In genomic region chr10:49488056-49488455, GRCh38 we compare ENCODE assay signal across 19 cellular contexts. TPM values are rescaled to one million over a fixed set of nuclear protein-coding genes. Genes with fewer than 3 reads are reported as not detected.
DNase-seq lines count a peak whose midpoint lies in the region; ATAC-seq and TF ChIP-seq lines count a peak whose summit lies in the region.
"Had no signal": no experiment of that assay in that cellular context is flagged by ENCODE, and none has a peak within 500 bp of the region (broad histone marks: within the 10 kb centered on the region; RNA-seq: fewer than 3 reads in every experiment).

No MANE protein-coding gene starts in this region.

- H3K27ac ChIP-seq in SK-N-SH (ENCODE audit: low read depth in 2 of 2, low read length in 1 of 2) = peak overlapping the region in 1 of 2 experiments; percentile 86; a peak in 2 of 4 replicates
- no peak overlapping the region for H3K27ac ChIP-seq in vagina
- H3K27ac ChIP-seq in suprapubic skin = no peak overlapping the region
- H3K27ac ChIP-seq: neutrophil, PC-9 had no signal

- no peak overlapping the region for H3K4me3 Mint-ChIP-seq in WTC11
- H3K4me3 Mint-ChIP-seq: activated B cell treated with CpG ODN at 0.5 μM for 24 hours; CD8-positive, alpha-beta memory T cell; mesothelial cell of epicardium; stimulated activated effector memory CD8-positive, alpha-beta T cell treated with anti-CD3 and anti-CD28 coated beads, Interleukin-12 subunit alpha, Interleukin-12 subunit beta, amount 100 ng/mL, for 72 hours had no signal

- H3K9me3 Mint-ChIP-seq in WTC11 = no peaks in the 10 kb centered on the region
- H3K9me3 Mint-ChIP-seq: activated B cell treated with CpG ODN at 0.5 μM for 24 hours; CD8-positive, alpha-beta memory T cell; mesothelial cell of epicardium; stimulated activated effector memory CD8-positive, alpha-beta T cell treated with anti-CD3 and anti-CD28 coated beads, Interleukin-12 subunit alpha, Interleukin-12 subunit beta, amount 100 ng/mL, for 72 hours had no signal

- H3K79me2 ChIP-seq in SK-N-SH (ENCODE audit: insufficient read depth) = no peaks in the 10 kb centered on the region; the same call in 1 of the 2 replicates

- intact Hi-C loops in mucosa of descending colon (cut with DNase I, micrococcal nuclease) = no loop called here
- intact Hi-C loops in vagina (cut with DNase I) = no loop called here

- DNase-seq in COR-L47 (lab: John Stamatoyannopoulos, UW) = peak; percentile 3
- peak; percentile 71 for DNase-seq in NCI-H1436 treated with DMSO at 0.1 percent for 48 hours (lab: John Stamatoyannopoulos, UW)
- DNase-seq in SK-N-SH = peak; percentile 70
- DNase-seq in mucosa of descending colon = no peak
- no peak for DNase-seq in WTC11 (ENCODE audit: low spot score)
- no peak for DNase-seq in vagina (ENCODE audit: extremely low spot score in 2 of 2)
- no peak for DNase-seq in suprapubic skin (ENCODE audit: low spot score in 2 of 2)
- DNase-seq: ACHN; activated B cell treated with CpG ODN at 0.5 μM for 24 hours; CD8-positive, alpha-beta memory T cell; GF-D8; MM.1S; NCI-H345; PC-9; SW 1271 had no signal

- WGBS in SK-N-SH (ENCODE audit: low lambda C conversion rate) = 80% methylated on average over 6 of the region's 6 CpGs
- WGBS in suprapubic skin = 79% methylated on average over 6 of the region's 6 CpGs

- no peak overlapping the region for H3K9ac ChIP-seq in SK-N-SH

- POLR2A ChIA-PET in SK-N-SH (lab: Yijun Ruan, JAX) = no interaction called here
- POLR2A ChIA-PET in WTC11 (lab: Charles Lee) = no interaction called here

- CTCF ChIA-PET in SK-N-SH (lab: Yijun Ruan, JAX) = interaction anchor here (0.6 to 2.6 kb wide), 8 partner anchors 12 to 829 kb away, joined by 3 to 12 read pairs (median 4); no protein-coding TSS in a partner anchor
- CTCF ChIA-PET in WTC11 (lab: Charles Lee) = interaction anchor here (1.9 kb wide), 1 partner anchor 80 kb away, joined by 9 read pairs; no protein-coding TSS in a partner anchor

- H3K9me3 ChIP-seq in SK-N-SH = no peaks in the 10 kb centered on the region
- no peaks in the 10 kb centered on the region for H3K9me3 ChIP-seq in mucosa of descending colon
- H3K9me3 ChIP-seq in vagina = no peaks in the 10 kb centered on the region
- no peaks in the 10 kb centered on the region for H3K9me3 ChIP-seq in suprapubic skin
- H3K9me3 ChIP-seq: neutrophil had no signal

- no peak overlapping the region for H3K4me2 ChIP-seq in SK-N-SH
- H3K4me2 ChIP-seq: PC-9 had no signal

- peaks cover 3% of the 10 kb centered on the region; the same call in 1 of the 2 replicates for H3K36me3 Mint-ChIP-seq in WTC11
- H3K36me3 Mint-ChIP-seq: mesothelial cell of epicardium had no signal

- H3K27ac Mint-ChIP-seq in WTC11 = no peak overlapping the region
- H3K27ac Mint-ChIP-seq: activated B cell treated with CpG ODN at 0.5 μM for 24 hours; CD8-positive, alpha-beta memory T cell; mesothelial cell of epicardium; stimulated activated effector memory CD8-positive, alpha-beta T cell treated with anti-CD3 and anti-CD28 coated beads, Interleukin-12 subunit alpha, Interleukin-12 subunit beta, amount 100 ng/mL, for 72 hours had no signal

- H3K4me3 ChIP-seq in SK-N-SH (ENCODE audit: low read depth in 2 of 2, low read length in 1 of 2) = no peak overlapping the region
- no peak overlapping the region for H3K4me3 ChIP-seq in mucosa of descending colon
- H3K4me3 ChIP-seq in vagina = no peak overlapping the region
- no peak overlapping the region for H3K4me3 ChIP-seq in suprapubic skin
- H3K4me3 ChIP-seq: PC-9 had no signal

- H3K9me2 ChIP-seq in SK-N-SH = no peaks in the 10 kb centered on the region

- no peak for TF ChIP-seq RAD21 in SK-N-SH (IDR thresholded peaks at IDR 0.05; ENCODE audit: low read length)

- H3K36me3 ChIP-seq in SK-N-SH (replicated peaks in 1 of 2; ENCODE audit: control insufficient read depth in 1 of 2, insufficient read depth in 2 of 2, low read length in 1 of 2) (peaks cover 4 to 14% of the 10 kb centered on the region in 2 experiments), mucosa of descending colon (ENCODE audit: low read depth) (no peaks in the 10 kb centered on the region), vagina (peaks cover 0 to 4% of the 10 kb centered on the region in 2 donors), suprapubic skin (peaks cover 8% of the 10 kb centered on the region)

- no peak for TF ChIP-seq CTCF in SK-N-SH (IDR thresholded peaks at IDR 0.05)
- TF ChIP-seq CTCF in mucosa of descending colon (IDR thresholded peaks at IDR 0.05) = no peak
- no peak for TF ChIP-seq CTCF in WTC11 (IDR thresholded peaks at IDR 0.05)
- no peak for TF ChIP-seq CTCF in vagina (IDR thresholded peaks at IDR 0.05)
- no peak for TF ChIP-seq CTCF in suprapubic skin (IDR thresholded peaks at IDR 0.05)

- TF ChIP-seq POLR2A in vagina (IDR thresholded peaks at IDR 0.05) = no peak
- TF ChIP-seq POLR2A in suprapubic skin (IDR thresholded peaks at IDR 0.05) = no peak

- H3K27me3 Mint-ChIP-seq in WTC11 (ENCODE audit: low read depth) = no peaks in the 10 kb centered on the region
- H3K27me3 Mint-ChIP-seq: activated B cell treated with CpG ODN at 0.5 μM for 24 hours; CD8-positive, alpha-beta memory T cell had no signal

- H2AFZ ChIP-seq in SK-N-SH (ENCODE audit: low read depth) = no peak overlapping the region
- H2AFZ ChIP-seq: PC-9 had no signal

- peaks cover 13% of the 10 kb centered on the region for H3F3A ChIP-seq in SK-N-SH (replicated peaks; ENCODE audit: insufficient read depth)

- ATAC-seq in mucosa of descending colon = peak; percentile 45
- ATAC-seq in WTC11 = no peak
- ATAC-seq in GM18909 (IDR thresholded peaks at IDR 0.05; ENCODE audit: poor library complexity, unreplicated experiment) = no peak
- ATAC-seq: stimulated activated effector memory CD8-positive, alpha-beta T cell treated with anti-CD3 and anti-CD28 coated beads, Interleukin-12 subunit alpha, Interleukin-12 subunit beta, amount 100 ng/mL, for 72 hours had no signal

- H3K27me3 ChIP-seq in SK-N-SH (ENCODE audit: insufficient read depth) = no peaks in the 10 kb centered on the region
- H3K27me3 ChIP-seq in vagina = no peaks in the 10 kb centered on the region
- no peaks in the 10 kb centered on the region for H3K27me3 ChIP-seq in suprapubic skin
- H3K27me3 ChIP-seq: neutrophil had no signal

- H3K4me1 Mint-ChIP-seq in WTC11 = no peaks in the 10 kb centered on the region
- H3K4me1 Mint-ChIP-seq: activated B cell treated with CpG ODN at 0.5 μM for 24 hours had no signal

- H3K4me1 ChIP-seq in SK-N-SH (ENCODE audit: control insufficient read depth in 1 of 2, insufficient read depth in 2 of 2, low read depth in 1 of 2, low read length in 1 of 2) = peaks cover 11% of the 10 kb centered on the region in 2 experiments; a peak in 3 of 4 replicates
- no peaks in the 10 kb centered on the region for H3K4me1 ChIP-seq in mucosa of descending colon (ENCODE audit: low read depth)
- no peaks in the 10 kb centered on the region for H3K4me1 ChIP-seq in vagina
- H3K4me1 ChIP-seq in suprapubic skin = no peaks in the 10 kb centered on the region

- H4K20me1 ChIP-seq in SK-N-SH (ENCODE audit: insufficient read depth) = no peaks in the 10 kb centered on the region

- TF ChIP-seq EP300 in SK-N-SH (IDR thresholded peaks at IDR 0.05; ENCODE audit: borderline replicate concordance in 1 of 2, low read depth in 1 of 2, low read length in 1 of 2) (peak in 1 of 2 experiments; percentile 76; a peak in 1 of 4 replicates), suprapubic skin (IDR thresholded peaks at IDR 0.05) (no peak)

TF ChIP-seq in SK-N-SH, 30 proteins besides CTCF, POLR2A, EP300 and RAD21 (continues in another document):
- TF ChIP-seq ZBTB33 (IDR thresholded peaks at IDR 0.05; ENCODE audit: borderline replicate concordance, low read depth) (no peak), GATA2 (CRISPR knock-in tag; IDR thresholded peaks at IDR 0.05) (0 out of 2 replicates have a peak, but pooled peaks have one; percentile 22)

TF ChIP-seq in WTC11, 78 proteins besides CTCF, POLR2A, EP300 and RAD21:
- no peak for TF ChIP-seq ZNF121 (CRISPR knock-in tag; IDR thresholded peaks at IDR 0.05)

RNA-seq across cellular contexts. Expression of gene ERCC6, which starts 50.9 kb away (rescaled TPM):
- polyA plus RNA-seq in SK-N-SH (2012; rRNA removed) = 4.5 and 6.2 TPM in 2 replicates
- 5.3 and 5.4 TPM in 2 replicates for polyA plus RNA-seq in SK-N-SH (2012; cell fraction: cytosol; rRNA removed)
- polyA plus RNA-seq in SK-N-SH (2012; cell fraction: nucleus; rRNA removed) = 7.9 and 12.0 TPM in 2 replicates
- total RNA-seq in mucosa of descending colon = 10 to 100 TPM; 18.9 to 29.8 (median 25.4) TPM
- 10.9 to 14.5 TPM (median 14.3 TPM) in 3 replicates for total RNA-seq in WTC11 (2021)
- 15.2 TPM for total RNA-seq in vagina
- total RNA-seq in suprapubic skin = 10 to 100 TPM; 20.5 to 37.1 (median 24.4) TPM

Comparison
In these comparisons a context has a peak if more than half of its experiments do, and no peak if none do; other contexts are left out.
1. DNase-seq: peak in COR-L47 (single experiment), NCI-H1436 treated with DMSO at 0.1 percent for 48 hours (single experiment) and SK-N-SH (single experiment); none in mucosa of descending colon (0 of 3), WTC11 (single experiment), vagina (0 of 2) and suprapubic skin (0 of 2).